8 cellular contexts compared by ENCODE assay signal in the genomic region with DNA sequence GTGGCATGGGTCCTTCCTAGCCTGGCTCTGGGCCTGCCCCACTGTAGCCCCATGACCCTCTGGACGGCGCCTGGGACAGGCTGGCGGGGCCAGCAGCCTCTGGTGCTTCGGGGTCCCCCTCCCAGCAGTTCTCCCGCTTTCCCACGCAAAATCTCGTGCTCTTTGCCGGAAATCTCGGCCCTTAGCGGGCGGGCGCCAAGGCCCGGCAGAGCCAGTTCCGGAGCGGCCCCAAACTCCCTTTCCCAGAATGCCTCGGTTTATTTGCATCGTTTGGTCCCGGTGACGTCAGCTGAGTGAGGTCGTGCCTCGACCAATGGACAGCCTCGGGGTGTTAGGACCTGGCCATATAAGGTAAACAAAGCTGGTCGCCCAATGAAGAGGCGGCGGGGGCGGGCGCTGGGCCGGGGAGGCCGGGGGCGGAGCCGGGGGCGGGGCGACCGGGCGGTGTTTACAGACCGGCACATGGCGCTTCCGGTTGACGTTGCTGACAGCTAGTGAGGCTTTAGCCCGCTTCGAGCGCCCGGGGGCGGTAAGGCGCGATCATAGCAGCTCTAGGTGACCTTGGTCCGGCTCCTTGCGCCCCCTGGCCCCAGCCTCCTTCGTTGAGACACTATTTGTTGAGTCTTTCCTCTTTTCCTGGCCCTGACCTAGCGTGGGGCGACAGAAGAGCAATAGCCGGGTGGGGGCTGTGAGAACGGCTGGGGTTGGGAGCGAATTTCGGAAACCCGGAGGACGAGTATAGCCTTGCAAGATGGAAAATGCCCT. TPM values are rescaled to one million over a fixed set of nuclear protein-coding genes. Genes with fewer than 3 reads are reported as not detected.
A peak's percentile ranks its signal among the peaks of the same experiment; 100 is the strongest.
DNase-seq lines count a peak whose midpoint lies in the region; ATAC-seq, FAIRE-seq and TF ChIP-seq lines count a peak whose summit lies in the region.

No MANE protein-coding gene starts in this region.

- H3K4me3 ChIP-seq in kidney (ENCODE audit: low read length in 2 of 2), result peak overlapping the region; percentile 72 to 85

- peak overlapping the region; percentile 87 to 95 for H3K9ac ChIP-seq in kidney (ENCODE audit: low read length in 2 of 2)

- no peaks in the 10 kb centered on the region for H3K36me3 ChIP-seq in kidney (ENCODE audit: control insufficient read depth in 1 of 2, insufficient read depth in 2 of 2, low read length in 2 of 2)

- peak overlapping the region; percentile 99 to 100 for H3K27ac ChIP-seq in kidney (ENCODE audit: low read depth in 2 of 2, low read length in 2 of 2)

- H3K9me3 ChIP-seq in kidney (ENCODE audit: control insufficient read depth in 1 of 2, low read length in 2 of 2), result no peaks in the 10 kb centered on the region

- intact Hi-C loops in kidney (cut with DNase I), result no loop called here

- TF ChIP-seq CTCF in kidney (IDR thresholded peaks at IDR 0.05; ENCODE audit: borderline replicate concordance, extremely low read depth, insufficient read depth), result peak; percentile 48

- DNase-seq in AML-193 (lab: John Stamatoyannopoulos, UW) (peak; percentile 99), NCI-H446 (lab: John Stamatoyannopoulos, UW) (peak; percentile 99), cerebellum (ENCODE audit: low spot score) (peak; percentile 99), kidney (peak; percentile 100)
- peak; percentile 97 for DNase-seq in activated CD4-positive, CD25-positive, alpha-beta regulatory T cell treated with anti-CD3 and anti-CD28 coated beads, Interleukin-2, amount 50 U/mL, for 72 hours
- DNase-seq in stimulated activated CD4-positive, alpha-beta T cell treated with anti-CD3 and anti-CD28 coated beads, Interleukin-15, amount 100 ng/mL, for 24 hours, result peak; percentile 100

- ATAC-seq in GM19035 (IDR thresholded peaks at IDR 0.05; ENCODE audit: unreplicated experiment) (peak; percentile 71), HG03354 (IDR thresholded peaks at IDR 0.05; ENCODE audit: poor library complexity, severe bottlenecking, unreplicated experiment) (peak; percentile 81)

- peaks cover 14 to 47% of the 10 kb centered on the region in 2 donors for H3K4me1 ChIP-seq in kidney (ENCODE audit: control insufficient read depth in 1 of 2, insufficient read depth in 1 of 2, low read depth in 1 of 2, low read length in 2 of 2)

- FAIRE-seq in kidney (lab: Jason Lieb, UNC), result peak; percentile 68

RNA-seq across cellular contexts. Expression of a gene that starts 1.5 kb away (rescaled TPM):
- total RNA-seq in cerebellum, result 3.6 TPM
- total RNA-seq in kidney, result 38.3 TPM
- polyA plus RNA-seq in kidney (ENCODE audit: insufficient read depth, low read depth, low replicate concordance), result 31.8 TPM

RNA-seq across cellular contexts. Expression of a gene that starts 8.4 kb away (rescaled TPM):
- total RNA-seq in cerebellum (38.6 TPM), kidney (90.8 TPM)
- polyA plus RNA-seq in kidney (ENCODE audit: insufficient read depth, low read depth, low replicate concordance), result 19.7 TPM

Comparison
In these comparisons a context has a peak if more than half of its experiments do, and no peak if none do; other contexts are left out.
1. Peak in every context shown above with its lines: DNase-seq, ATAC-seq, H3K4me3 ChIP-seq and H3K27ac ChIP-seq.